ENCODE assay signal across 8 cellular contexts in genomic region chr1:11730429-11730861, GRCh38. TPM values are rescaled to one million over a fixed set of nuclear protein-coding genes. Genes with fewer than 3 reads are reported as not detected.
A peak's percentile ranks its signal among the peaks of the same experiment; 100 is the strongest.
DNase-seq lines count a peak whose midpoint lies in the region; ATAC-seq and TF ChIP-seq lines count a peak whose summit lies in the region.

No MANE protein-coding gene starts in this region.

- H3K4ac ChIP-seq in trophoblast cell (ENCODE audit: low read depth, low read length) = no peak overlapping the region

- H3K23ac ChIP-seq in trophoblast cell (ENCODE audit: low read length) = no peak overlapping the region

- no peak overlapping the region for H3K14ac ChIP-seq in trophoblast cell (ENCODE audit: low read length)

- H3K4me2 ChIP-seq in trophoblast cell (ENCODE audit: low read length) = no peak overlapping the region

- peak overlapping the region; percentile 77 for H3K27ac Mint-ChIP-seq in activated CD4-positive, alpha-beta T cell treated with anti-CD3 and anti-CD28 coated beads for 36 hours
- peak overlapping the region; percentile 90 for H3K27ac Mint-ChIP-seq in endothelial cell (ENCODE audit: unreplicated experiment)

- H3K4me3 Mint-ChIP-seq in activated CD4-positive, alpha-beta T cell treated with anti-CD3 and anti-CD28 coated beads for 36 hours = peak overlapping the region; percentile 42
- no peak overlapping the region for H3K4me3 Mint-ChIP-seq in endothelial cell (ENCODE audit: unreplicated experiment)

- H2AK5ac ChIP-seq in trophoblast cell (ENCODE audit: low read length) = no peak overlapping the region

- H4K12ac ChIP-seq in trophoblast cell (ENCODE audit: low read depth, low read length) = no peak overlapping the region

- no peaks in the 10 kb centered on the region for H3K36me3 ChIP-seq in trophoblast cell (ENCODE audit: control insufficient read depth in 1 of 2, insufficient read depth in 2 of 2, low read length in 2 of 2)

- no peak overlapping the region for H3K18ac ChIP-seq in trophoblast cell (ENCODE audit: low read length)

- no peak overlapping the region for H2BK12ac ChIP-seq in trophoblast cell (ENCODE audit: low read length)

- no peak overlapping the region for H4K91ac ChIP-seq in trophoblast cell (ENCODE audit: low read depth, low read length)

- no peak overlapping the region for H3K27ac ChIP-seq in trophoblast cell (ENCODE audit: low read depth, low read length)

- H3K4me1 ChIP-seq in trophoblast cell (ENCODE audit: control insufficient read depth in 1 of 2, insufficient read depth in 2 of 2, low read length in 2 of 2) = peaks cover 22 to 23% of the 10 kb centered on the region in 2 experiments

- H3K79me2 ChIP-seq in trophoblast cell (ENCODE audit: control insufficient read depth, insufficient read depth, low read length, poor library complexity) = no peaks in the 10 kb centered on the region

- peaks cover 46% of the 10 kb centered on the region for H3K4me1 Mint-ChIP-seq in activated CD4-positive, alpha-beta T cell treated with anti-CD3 and anti-CD28 coated beads for 36 hours
- peaks cover 23% of the 10 kb centered on the region for H3K4me1 Mint-ChIP-seq in endothelial cell (ENCODE audit: unreplicated experiment)

- no peaks in the 10 kb centered on the region for H3K36me3 Mint-ChIP-seq in activated CD4-positive, alpha-beta T cell treated with anti-CD3 and anti-CD28 coated beads for 36 hours (ENCODE audit: low read depth)
- no peaks in the 10 kb centered on the region for H3K36me3 Mint-ChIP-seq in endothelial cell (ENCODE audit: low read depth, unreplicated experiment)

- peak overlapping the region; percentile 33 for H3K4me3 ChIP-seq in trophoblast cell (ENCODE audit: low read depth, low read length)

- ATAC-seq in activated CD4-positive, alpha-beta T cell treated with anti-CD3 and anti-CD28 coated beads for 36 hours = peak; percentile 65
- no peak for ATAC-seq in GM18909 (IDR thresholded peaks at IDR 0.05; ENCODE audit: poor library complexity, unreplicated experiment)
- ATAC-seq in HG02763 (IDR thresholded peaks at IDR 0.05; ENCODE audit: unreplicated experiment) = no peak

- peaks cover 2% of the 10 kb centered on the region for H3K79me1 ChIP-seq in trophoblast cell (ENCODE audit: low read length)

- POLR2A ChIA-PET in activated CD4-positive, alpha-beta T cell treated with anti-CD3 and anti-CD28 coated beads for 36 hours (lab: Charles Lee) = interaction anchor here (0.7 to 2.4 kb wide), 5 partner anchors 11 to 179 kb away, joined by 3 to 8 read pairs (median 3); no protein-coding TSS in a partner anchor

- no peak for TF ChIP-seq CTCF in endothelial cell (IDR thresholded peaks at IDR 0.05; ENCODE audit: unreplicated experiment)

- no peaks in the 10 kb centered on the region for H3K27me3 Mint-ChIP-seq in activated CD4-positive, alpha-beta T cell treated with anti-CD3 and anti-CD28 coated beads for 36 hours
- H3K27me3 Mint-ChIP-seq in endothelial cell (ENCODE audit: unreplicated experiment) = peaks cover 4% of the 10 kb centered on the region

- no peaks in the 10 kb centered on the region for H3K27me3 ChIP-seq in trophoblast cell (ENCODE audit: insufficient read depth, low read length)

- no peak overlapping the region for H2BK5ac ChIP-seq in trophoblast cell (ENCODE audit: low read depth, low read length, poor library complexity)

- no CpG with 5 or more reads among the region's 4 CpGs for WGBS in trophoblast cell (ENCODE audit: extremely low coverage, insufficient coverage, insufficient read length)

- H3K9me3 ChIP-seq in trophoblast cell (ENCODE audit: insufficient read depth, low read depth, low read length) = peaks cover 3% of the 10 kb centered on the region

- no peak overlapping the region for H4K8ac ChIP-seq in trophoblast cell (ENCODE audit: low read depth, low read length)

- no peak overlapping the region for H2AFZ ChIP-seq in trophoblast cell (ENCODE audit: insufficient read depth, low read length, poor library complexity)

- no peak overlapping the region for H3K9ac ChIP-seq in trophoblast cell (ENCODE audit: low read length)

- CTCF ChIA-PET in activated CD4-positive, alpha-beta T cell treated with anti-CD3 and anti-CD28 coated beads for 36 hours (lab: Charles Lee) = interaction anchor here (1.3 to 2.9 kb wide), 3 partner anchors 10 to 693 kb away, joined by 4 to 20 read pairs (median 17); no protein-coding TSS in a partner anchor

- no peak overlapping the region for H2BK120ac ChIP-seq in trophoblast cell (ENCODE audit: insufficient read depth, low read length, poor library complexity)

- intact Hi-C loops in activated CD4-positive, alpha-beta T cell treated with anti-CD3 and anti-CD28 coated beads for 36 hours (cut with DNase I, micrococcal nuclease) = loop anchor here (5.0 kb wide), 2 partner anchors 48 to 448 kb away; partner anchors contain the start of gene MAD2L2 (in 1 of the 2)

- DNase-seq in activated CD4-positive, alpha-beta T cell treated with anti-CD3 and anti-CD28 coated beads for 36 hours = peak; percentile 50
- DNase-seq in activated CD4-positive, alpha-beta T cell treated with anti-CD3 and anti-CD28 coated beads, Interleukin-2, amount 50 U/mL, for 4 hours = no peak
- DNase-seq in SKM-1 (lab: John Stamatoyannopoulos, UW; ENCODE audit: unreplicated experiment) (peak; percentile 98), endothelial cell (ENCODE audit: low spot score) (peak; percentile 28), trophoblast cell (peak in 1 of 2 donors; percentile 29), ureter (ENCODE audit: low spot score) (no peak)

- H3K9me3 Mint-ChIP-seq in activated CD4-positive, alpha-beta T cell treated with anti-CD3 and anti-CD28 coated beads for 36 hours (ENCODE audit: low read depth) = no peaks in the 10 kb centered on the region
- H3K9me3 Mint-ChIP-seq in endothelial cell (ENCODE audit: unreplicated experiment) = no peaks in the 10 kb centered on the region

RNA-seq across cellular contexts. Expression of gene AGTRAP, which starts 5.5 kb away (rescaled TPM):
- total RNA-seq in activated CD4-positive, alpha-beta T cell treated with anti-CD3 and anti-CD28 coated beads for 36 hours = 10 to 100 TPM; 13.2 to 13.3 TPM
- total RNA-seq in endothelial cell (ENCODE audit: unreplicated experiment) (25.1 TPM), ureter (33.1 TPM)
- polyA plus RNA-seq in trophoblast cell (2013) = 22.0 and 22.9 TPM in 2 replicates

RNA-seq across cellular contexts. Expression of gene C1orf167, which starts 31.5 kb away (rescaled TPM):
- total RNA-seq in activated CD4-positive, alpha-beta T cell treated with anti-CD3 and anti-CD28 coated beads for 36 hours = not detected
- 0.44 TPM for total RNA-seq in endothelial cell (ENCODE audit: unreplicated experiment)
- 0.10 TPM in 1 of 2 replicates, not detected in the other for polyA plus RNA-seq in trophoblast cell (2013)
- total RNA-seq in ureter = 0.68 TPM

RNA-seq across cellular contexts. Expression of gene DRAXIN, which starts 38.9 kb away (rescaled TPM):
- under 1 TPM; 0.02 to 0.04 TPM for total RNA-seq in activated CD4-positive, alpha-beta T cell treated with anti-CD3 and anti-CD28 coated beads for 36 hours
- total RNA-seq in endothelial cell (ENCODE audit: unreplicated experiment) (0.46 TPM), ureter (0.08 TPM)
- polyA plus RNA-seq in trophoblast cell (2013) = 0.85 and 0.89 TPM in 2 replicates

RNA-seq across cellular contexts. Expression of gene MAD2L2, which starts 49.5 kb away (rescaled TPM):
- 10 to 100 TPM; 70.4 to 71.5 TPM for total RNA-seq in activated CD4-positive, alpha-beta T cell treated with anti-CD3 and anti-CD28 coated beads for 36 hours
- total RNA-seq in endothelial cell (ENCODE audit: unreplicated experiment) = 28.0 TPM
- polyA plus RNA-seq in trophoblast cell (2013) = 33.2 and 36.9 TPM in 2 replicates
- total RNA-seq in ureter = 16.6 TPM

Comparison
In these comparisons a context has a peak if more than half of its experiments do, and no peak if none do; other contexts are left out.
1. DNase-seq: peak in activated CD4-positive, alpha-beta T cell treated with anti-CD3 and anti-CD28 coated beads for 36 hours (single experiment), SKM-1 (single experiment) and endothelial cell (single experiment); none in activated CD4-positive, alpha-beta T cell treated with anti-CD3 and anti-CD28 coated beads, Interleukin-2, amount 50 U/mL, for 4 hours (0 of 2) and ureter (single experiment).